In the genomic region with DNA sequence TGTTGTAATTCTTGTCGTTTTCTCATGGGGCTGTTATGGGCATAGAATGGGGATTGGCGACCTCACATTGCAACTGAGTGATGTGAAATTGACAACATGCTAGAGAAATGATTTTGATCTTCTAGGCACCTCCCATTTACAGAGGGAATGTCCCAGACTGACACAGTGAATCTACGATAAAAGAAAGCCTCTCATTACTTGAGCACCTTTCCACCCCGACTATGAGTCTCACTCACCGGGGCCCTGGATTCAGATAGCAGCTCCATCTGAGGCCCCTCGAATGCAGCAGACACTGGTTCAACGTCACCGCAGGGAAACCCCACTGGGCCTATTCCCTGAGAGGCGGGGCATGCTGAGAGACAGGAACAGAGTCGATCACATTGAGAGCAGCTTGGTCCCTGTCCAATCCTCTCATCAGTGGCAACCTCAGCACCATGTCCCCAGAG, we compare ENCODE assay signal across 19 cellular contexts. TPM values are rescaled to one million over a fixed set of nuclear protein-coding genes. Genes with fewer than 3 reads are reported as not detected.
DNase-seq lines count a peak whose midpoint lies in the region; ATAC-seq, FAIRE-seq and TF ChIP-seq lines count a peak whose summit lies in the region.
"Had no signal": no experiment of that assay in that cellular context is flagged by ENCODE, and none has a peak within 500 bp of the region (broad histone marks: within the 10 kb centered on the region; RNA-seq: fewer than 3 reads in every experiment).

No MANE protein-coding gene starts in this region.

- no peaks in the 10 kb centered on the region for H3K9me2 ChIP-seq in SK-N-SH

- ATAC-seq in natural killer cell treated with Interleukin-12 subunit alpha and Interleukin-12 subunit beta and Interleukin-15 and Interleukin-18, amount 100 ng/mL, for 72 hours: no peak
- ATAC-seq: stimulated activated memory B cell treated with anti-CD40 and anti-IgM and Interleukin-4, amounts not matched to agents 10 μg/mL and 1 μg/mL and 100 μg/mL, for 72 hours had no signal

- H2AFZ ChIP-seq in SK-N-SH (ENCODE audit: low read depth): no peak overlapping the region

- H3K4me3 ChIP-seq in SK-N-SH (ENCODE audit: low read depth in 2 of 2, low read length in 1 of 2): no peak overlapping the region

- WGBS in SK-N-SH (ENCODE audit: low lambda C conversion rate): 71% methylated on average over 10 of the region's 10 CpGs

- no peaks in the 10 kb centered on the region for H3K9me3 Mint-ChIP-seq in T-helper 2 cell treated with Interferon-gamma antibody and Interleukin-4, amounts not matched to agents 5 μg/mL and 100 μg/mL, for 36 hours
- no peaks in the 10 kb centered on the region for H3K9me3 Mint-ChIP-seq in natural killer cell treated with Interleukin-12 subunit alpha and Interleukin-12 subunit beta and Interleukin-15 and Interleukin-18, amount 100 ng/mL, for 72 hours
- H3K9me3 Mint-ChIP-seq: endodermal cell; H9; stimulated activated memory B cell treated with anti-CD40 and anti-IgM and Interleukin-4, amounts not matched to agents 10 μg/mL and 1 μg/mL and 100 μg/mL, for 72 hours had no signal

- peak; percentile 16 for FAIRE-seq in HTR-8/SVneo (lab: Jason Lieb, UNC)
- FAIRE-seq: GM19239, keratinocyte had no signal

- POLR2A ChIA-PET in SK-N-SH (lab: Yijun Ruan, JAX): no interaction called here

- no peak for TF ChIP-seq EP300 in SK-N-SH (IDR thresholded peaks at IDR 0.05; ENCODE audit: borderline replicate concordance in 1 of 2, low read depth in 1 of 2, low read length in 1 of 2)

- no peaks in the 10 kb centered on the region for H3K9me3 ChIP-seq in SK-N-SH

- no peaks in the 10 kb centered on the region for H3K36me3 ChIP-seq in SK-N-SH (replicated peaks in 1 of 2; ENCODE audit: control insufficient read depth in 1 of 2, insufficient read depth in 2 of 2, low read length in 1 of 2)

- DNase-seq in T-helper 2 cell (peak in 3 of 5 experiments; percentile 33 to 45 (median 42)), HTR-8/SVneo (ENCODE audit: insufficient read length, low spot score) (no peak), activated gamma-delta T cell (lab: John Stamatoyannopoulos, UW) (no peak), SK-N-SH (no peak), putamen (ENCODE audit: low spot score) (no peak)
- DNase-seq in T-helper 2 cell treated with Interferon-gamma antibody and Interleukin-4, amounts not matched to agents 5 μg/mL and 100 μg/mL, for 36 hours (ENCODE audit: low spot score): no peak
- DNase-seq in activated naive CD4-positive, alpha-beta T cell treated with anti-CD3 and anti-CD28 coated beads, Interleukin-2, amount 50 U/mL, for 16 hours: peak; percentile 52
- DNase-seq in natural killer cell treated with Interleukin-12 subunit alpha and Interleukin-12 subunit beta and Interleukin-15 and Interleukin-18, amount 100 ng/mL, for 72 hours (ENCODE audit: low spot score): no peak
- DNase-seq: activated CD8-positive, alpha-beta memory T cell treated with anti-CD3 and anti-CD28 coated beads for 24 hours; endodermal cell; H9; NCI-H1694 treated with DMSO at 0.1 percent for 48 hours; NCI-H345; SHP77 treated with DMSO at 0.1 percent for 48 hours; T1000 had no signal

- H4K20me1 ChIP-seq in SK-N-SH (ENCODE audit: insufficient read depth): no peaks in the 10 kb centered on the region

- H3K4me1 ChIP-seq in SK-N-SH (ENCODE audit: control insufficient read depth in 1 of 2, insufficient read depth in 2 of 2, low read depth in 1 of 2, low read length in 1 of 2): peaks cover 4 to 8% of the 10 kb centered on the region in 2 experiments; a peak in 2 of 4 replicates

- no peak for TF ChIP-seq CTCF in SK-N-SH (IDR thresholded peaks at IDR 0.05)

- no peaks in the 10 kb centered on the region for H3K27me3 Mint-ChIP-seq in T-helper 2 cell treated with Interferon-gamma antibody and Interleukin-4, amounts not matched to agents 5 μg/mL and 100 μg/mL, for 36 hours (ENCODE audit: low read depth)
- no peaks in the 10 kb centered on the region for H3K27me3 Mint-ChIP-seq in natural killer cell treated with Interleukin-12 subunit alpha and Interleukin-12 subunit beta and Interleukin-15 and Interleukin-18, amount 100 ng/mL, for 72 hours
- H3K27me3 Mint-ChIP-seq: stimulated activated memory B cell treated with anti-CD40 and anti-IgM and Interleukin-4, amounts not matched to agents 10 μg/mL and 1 μg/mL and 100 μg/mL, for 72 hours had no signal

- H3F3A ChIP-seq in SK-N-SH (replicated peaks; ENCODE audit: insufficient read depth): no peaks in the 10 kb centered on the region

- H3K9ac ChIP-seq in SK-N-SH: no peak overlapping the region

- H3K27ac Mint-ChIP-seq in T-helper 2 cell treated with Interferon-gamma antibody and Interleukin-4, amounts not matched to agents 5 μg/mL and 100 μg/mL, for 36 hours: no peak overlapping the region
- peak overlapping the region; percentile 93 to 97 for H3K27ac Mint-ChIP-seq in natural killer cell treated with Interleukin-12 subunit alpha and Interleukin-12 subunit beta and Interleukin-15 and Interleukin-18, amount 100 ng/mL, for 72 hours
- H3K27ac Mint-ChIP-seq: endodermal cell, H9 had no signal

- H3K4me3 Mint-ChIP-seq in T-helper 2 cell treated with Interferon-gamma antibody and Interleukin-4, amounts not matched to agents 5 μg/mL and 100 μg/mL, for 36 hours: no peak overlapping the region
- H3K4me3 Mint-ChIP-seq in natural killer cell treated with Interleukin-12 subunit alpha and Interleukin-12 subunit beta and Interleukin-15 and Interleukin-18, amount 100 ng/mL, for 72 hours: peak overlapping the region; percentile 93
- H3K4me3 Mint-ChIP-seq: endodermal cell; H9; stimulated activated memory B cell treated with anti-CD40 and anti-IgM and Interleukin-4, amounts not matched to agents 10 μg/mL and 1 μg/mL and 100 μg/mL, for 72 hours had no signal

- no peaks in the 10 kb centered on the region for H3K27me3 ChIP-seq in SK-N-SH (ENCODE audit: insufficient read depth)

- no peak overlapping the region for H3K27ac ChIP-seq in SK-N-SH (ENCODE audit: low read depth in 2 of 2, low read length in 1 of 2)
- H3K27ac ChIP-seq: 22Rv1 had no signal

- CTCF ChIA-PET in SK-N-SH (lab: Yijun Ruan, JAX): interaction anchor here (1.7 kb wide), 1 partner anchor 12 kb away, joined by 6 read pairs; no protein-coding TSS in a partner anchor

- peaks cover 66% of the 10 kb centered on the region for H3K36me3 Mint-ChIP-seq in T-helper 2 cell treated with Interferon-gamma antibody and Interleukin-4, amounts not matched to agents 5 μg/mL and 100 μg/mL, for 36 hours (ENCODE audit: low read depth)
- peaks cover 20% of the 10 kb centered on the region for H3K36me3 Mint-ChIP-seq in natural killer cell treated with Interleukin-12 subunit alpha and Interleukin-12 subunit beta and Interleukin-15 and Interleukin-18, amount 100 ng/mL, for 72 hours

- TF ChIP-seq RAD21 in SK-N-SH (IDR thresholded peaks at IDR 0.05; ENCODE audit: low read length): no peak

- peaks cover 78% of the 10 kb centered on the region for H3K4me1 Mint-ChIP-seq in T-helper 2 cell treated with Interferon-gamma antibody and Interleukin-4, amounts not matched to agents 5 μg/mL and 100 μg/mL, for 36 hours (ENCODE audit: low read depth)
- H3K4me1 Mint-ChIP-seq in natural killer cell treated with Interleukin-12 subunit alpha and Interleukin-12 subunit beta and Interleukin-15 and Interleukin-18, amount 100 ng/mL, for 72 hours (ENCODE audit: low read depth in 2 of 2): peaks cover 97 to 98% of the 10 kb centered on the region in 2 donors

- H3K4me2 ChIP-seq in SK-N-SH: no peak overlapping the region

- no peaks in the 10 kb centered on the region for H3K79me2 ChIP-seq in SK-N-SH (ENCODE audit: insufficient read depth)

TF ChIP-seq in SK-N-SH, 30 proteins besides CTCF, POLR2A, EP300 and RAD21:
- TF ChIP-seq RXRA (IDR thresholded peaks at IDR 0.05; ENCODE audit: borderline replicate concordance, low read depth) (no peak), CHD2 (IDR thresholded peaks at IDR 0.05; ENCODE audit: low read length, partially characterized antibody) (no peak), JUND (IDR thresholded peaks at IDR 0.05) (no peak), MEF2A (IDR thresholded peaks at IDR 0.05; ENCODE audit: borderline replicate concordance, low read depth) (no peak)
- TF ChIP-seq, protein P1, sequence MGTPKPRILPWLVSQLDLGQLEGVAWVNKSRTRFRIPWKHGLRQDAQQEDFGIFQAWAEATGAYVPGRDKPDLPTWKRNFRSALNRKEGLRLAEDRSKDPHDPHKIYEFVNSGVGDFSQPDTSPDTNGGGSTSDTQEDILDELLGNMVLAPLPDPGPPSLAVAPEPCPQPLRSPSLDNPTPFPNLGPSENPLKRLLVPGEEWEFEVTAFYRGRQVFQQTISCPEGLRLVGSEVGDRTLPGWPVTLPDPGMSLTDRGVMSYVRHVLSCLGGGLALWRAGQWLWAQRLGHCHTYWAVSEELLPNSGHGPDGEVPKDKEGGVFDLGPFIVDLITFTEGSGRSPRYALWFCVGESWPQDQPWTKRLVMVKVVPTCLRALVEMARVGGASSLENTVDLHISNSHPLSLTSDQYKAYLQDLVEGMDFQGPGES (IDR thresholded peaks at IDR 0.05; ENCODE audit: low read depth, low read length): no peak
- TF ChIP-seq, protein P2, sequence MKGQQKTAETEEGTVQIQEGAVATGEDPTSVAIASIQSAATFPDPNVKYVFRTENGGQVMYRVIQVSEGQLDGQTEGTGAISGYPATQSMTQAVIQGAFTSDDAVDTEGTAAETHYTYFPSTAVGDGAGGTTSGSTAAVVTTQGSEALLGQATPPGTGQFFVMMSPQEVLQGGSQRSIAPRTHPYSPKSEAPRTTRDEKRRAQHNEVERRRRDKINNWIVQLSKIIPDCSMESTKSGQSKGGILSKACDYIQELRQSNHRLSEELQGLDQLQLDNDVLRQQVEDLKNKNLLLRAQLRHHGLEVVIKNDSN (IDR thresholded peaks at IDR 0.05; ENCODE audit: borderline replicate concordance, low read depth): no peak

RNA-seq across cellular contexts. Expression of gene NFATC2, which starts 49.1 kb away (rescaled TPM):
- total RNA-seq in natural killer cell treated with Interleukin-12 subunit alpha and Interleukin-12 subunit beta and Interleukin-15 and Interleukin-18, amount 100 ng/mL, for 72 hours: 10 to 100 TPM; 83.3 to 97.1 TPM
- polyA plus RNA-seq in SK-N-SH (2012; rRNA removed): 0.13 and 0.36 TPM in 2 replicates
- 0.21 and 0.28 TPM in 2 replicates for polyA plus RNA-seq in SK-N-SH (2012; cell fraction: cytosol; rRNA removed)
- polyA plus RNA-seq in SK-N-SH (2012; cell fraction: nucleus; rRNA removed): 0.90 and 1.0 TPM in 2 replicates

Comparison
In these comparisons a context has a peak if more than half of its experiments do, and no peak if none do; other contexts are left out.
1. DNase-seq: peak in T-helper 2 cell (3 of 5) and activated naive CD4-positive, alpha-beta T cell treated with anti-CD3 and anti-CD28 coated beads, Interleukin-2, amount 50 U/mL, for 16 hours (single experiment); none in T-helper 2 cell treated with Interferon-gamma antibody and Interleukin-4, amounts not matched to agents 5 μg/mL and 100 μg/mL, for 36 hours (single experiment), HTR-8/SVneo (single experiment), natural killer cell treated with Interleukin-12 subunit alpha and Interleukin-12 subunit beta and Interleukin-15 and Interleukin-18, amount 100 ng/mL, for 72 hours (single experiment), activated gamma-delta T cell (single experiment), SK-N-SH (single experiment) and putamen (single experiment).